In genomic region chr1:209989525-209989924, GRCh38 we compare ENCODE assay signal across 9 cellular contexts. TPM values are rescaled to one million over a fixed set of nuclear protein-coding genes. Genes with fewer than 3 reads are reported as not detected.
A peak's percentile ranks its signal among the peaks of the same experiment; 100 is the strongest.
DNase-seq lines count a peak whose midpoint lies in the region; ATAC-seq, FAIRE-seq and TF ChIP-seq lines count a peak whose summit lies in the region.
"Had no signal": no experiment of that assay in that cellular context is flagged by ENCODE, and none has a peak within 500 bp of the region (broad histone marks: within the 10 kb centered on the region; RNA-seq: fewer than 3 reads in every experiment).

No MANE protein-coding gene starts in this region.

- no peak for TF ChIP-seq POLR2A in GM12892 (IDR thresholded peaks at IDR 0.05; ENCODE audit: low read depth, low read length)

- no peak for FAIRE-seq in GM12892 (lab: Jason Lieb, UNC)

- peak; percentile 15 for TF ChIP-seq CTCF in fibroblast of pulmonary artery (IDR thresholded peaks at IDR 0.05; ENCODE audit: low read length, missing control alignments)

- ATAC-seq in HG03571 (IDR thresholded peaks at IDR 0.05; ENCODE audit: unreplicated experiment): no peak

- no peak overlapping the region for H3K4me3 ChIP-seq in fibroblast of pulmonary artery (replicated peaks; ENCODE audit: low read depth, low read length)

- DNase-seq in AG08395 (ENCODE audit: low spot score) (peak; percentile 45), H4 (ENCODE audit: low spot score) (peak; percentile 9), OCI-M1 (lab: John Stamatoyannopoulos, UW) (peak; percentile 50), fibroblast of pulmonary artery (ENCODE audit: low read depth) (peak; percentile 54), GM12892 (ENCODE audit: insufficient read length) (no peak)
- DNase-seq in activated naive CD4-positive, alpha-beta T cell (lab: John Stamatoyannopoulos, UW): no peak
- no peak for DNase-seq in stimulated activated CD4-positive, alpha-beta T cell treated with anti-CD3 and anti-CD28 coated beads, Interleukin-12 subunit alpha, Interleukin-12 subunit beta, amount 100 ng/mL, for 4 hours
- DNase-seq: cortex of kidney had no signal

RNA-seq across cellular contexts. Expression of gene SYT14, which starts 51.5 kb away (rescaled TPM):
- total RNA-seq in H4 (2014; rRNA removed; shearing (Covaris generic)): 3.1 TPM in 2 replicates
- polyA plus RNA-seq in GM12892 (2012; ENCODE audit: missing spikeins): 0.02 TPM

Comparison
In these comparisons a context has a peak if more than half of its experiments do, and no peak if none do; other contexts are left out.
1. DNase-seq: peak in AG08395 (single experiment), H4 (single experiment), OCI-M1 (single experiment) and fibroblast of pulmonary artery (single experiment); none in activated naive CD4-positive, alpha-beta T cell (0 of 4), stimulated activated CD4-positive, alpha-beta T cell treated with anti-CD3 and anti-CD28 coated beads, Interleukin-12 subunit alpha, Interleukin-12 subunit beta, amount 100 ng/mL, for 4 hours (single experiment) and GM12892 (single experiment).